In genomic region chr9:22002038-22002437, GRCh38 we compare ENCODE assay signal across 32 cellular contexts. TPM values are rescaled to one million over a fixed set of nuclear protein-coding genes. Genes with fewer than 3 reads are reported as not detected.
"Had no signal": no experiment of that assay in that cellular context is flagged by ENCODE, and none has a peak within 500 bp of the region (broad histone marks: within the 10 kb centered on the region; RNA-seq: fewer than 3 reads in every experiment).

No MANE protein-coding gene starts in this region.

- H3K4me3 Mint-ChIP-seq: activated CD4-positive, alpha-beta memory T cell treated with anti-CD3 and anti-CD28 coated beads for 36 hours; activated CD4-positive, alpha-beta T cell treated with anti-CD3 and anti-CD28 coated beads for 36 hours; activated CD4-positive, alpha-beta T cell treated with anti-CD3 and anti-CD28 coated beads, Interleukin-2, amount 10 ng/mL, durations not matched to agents 7 days and 5 days; activated naive CD4-positive, alpha-beta T cell treated with anti-CD3 and anti-CD28 coated beads, Interleukin-2, amount 10 ng/mL, durations not matched to agents 7 days and 5 days; activated naive CD8-positive, alpha-beta T cell; activated naive CD8-positive, alpha-beta T cell treated with anti-CD3 and anti-CD28 coated beads, Interleukin-2, amount 50 U/mL, for 24 hours; activated T-cell treated with anti-CD3 and anti-CD28 coated beads, Interleukin-2, amount 50 U/mL, for 4 hours; activated T-helper 1 cell treated with anti-CD3 and anti-CD28 coated beads, Interleukin-12 subunit alpha, Interleukin-12 subunit beta, Interleukin-2, Interleukin-4 antibody, amounts not matched to agents 30 ng/mL and 10 ng/mL and 1 ng/mL, durations not matched to agents 14 hours and 24 hours and 36 hours had no signal

- ATAC-seq: activated CD4-positive, alpha-beta T cell treated with anti-CD3 and anti-CD28 coated beads for 36 hours; activated naive CD8-positive, alpha-beta T cell treated with anti-CD3 and anti-CD28 coated beads, Interleukin-2, amount 50 U/mL, for 24 hours; Panc1 had no signal

- H3K4me3 ChIP-seq: SJCRH30, SK-N-MC had no signal

- H3K9me3 Mint-ChIP-seq: activated CD4-positive, alpha-beta memory T cell treated with anti-CD3 and anti-CD28 coated beads for 36 hours; activated CD4-positive, alpha-beta T cell treated with anti-CD3 and anti-CD28 coated beads, Interleukin-2, amount 10 ng/mL, durations not matched to agents 7 days and 5 days; activated naive CD4-positive, alpha-beta T cell treated with anti-CD3 and anti-CD28 coated beads, Interleukin-2, amount 10 ng/mL, durations not matched to agents 7 days and 5 days; activated naive CD8-positive, alpha-beta T cell treated with anti-CD3 and anti-CD28 coated beads, Interleukin-2, amount 50 U/mL, for 24 hours; activated T-cell treated with anti-CD3 and anti-CD28 coated beads, Interleukin-2, amount 50 U/mL, for 4 hours; activated T-helper 1 cell treated with anti-CD3 and anti-CD28 coated beads, Interleukin-12 subunit alpha, Interleukin-12 subunit beta, Interleukin-2, Interleukin-4 antibody, amounts not matched to agents 30 ng/mL and 10 ng/mL and 1 ng/mL, durations not matched to agents 14 hours and 24 hours and 36 hours had no signal

- DNase-seq: activated CD4-positive, alpha-beta memory T cell treated with anti-CD3 and anti-CD28 coated beads for 36 hours; activated CD4-positive, alpha-beta T cell treated with anti-CD3 and anti-CD28 coated beads for 36 hours; activated CD4-positive, alpha-beta T cell treated with anti-CD3 and anti-CD28 coated beads, Interleukin-2, amount 10 ng/mL, durations not matched to agents 7 days and 5 days; activated CD8-positive, alpha-beta memory T cell treated with anti-CD3 and anti-CD28 coated beads, Interleukin-2, amount 50 U/mL, for 4 hours; activated effector memory CD4-positive, alpha-beta T cell treated with Interleukin-2 at 50 U/mL for 16 hours; activated naive CD4-positive, alpha-beta T cell treated with anti-CD3 and anti-CD28 coated beads, Interleukin-2, amount 10 ng/mL, durations not matched to agents 7 days and 5 days; activated naive CD8-positive, alpha-beta T cell treated with anti-CD3 and anti-CD28 coated beads, Interleukin-2, amount 50 U/mL, for 24 hours; activated T-cell treated with anti-CD3 and anti-CD28 coated beads for 4 hours; activated T-cell treated with anti-CD3 and anti-CD28 coated beads, Interleukin-2, amount 50 U/mL, for 4 hours; anterior cingulate cortex; brain microvascular endothelial cell; central memory CD4-positive, alpha-beta T cell; Kasumi-1; KBM-7; MM.1S; MV-4-11; NCI-H1092; NCI-H1436 treated with DMSO at 0.1 percent for 48 hours; NCI-H187; NCI-H2029 treated with DMSO at 0.1 percent for 48 hours; NCI-H345; NCI-H524 treated with DMSO at 0.1 percent for 48 hours; NK-92 treated with Interleukin-12 subunit alpha and Interleukin-12 subunit beta, amount 100 ng/mL, for 24 hours; SHP77; SJCRH30; T1000; WERI-Rb-1 had no signal

- H3K36me3 ChIP-seq: SJCRH30, WERI-Rb-1 had no signal

- H3K27ac ChIP-seq: brain microvascular endothelial cell, SJCRH30, SK-N-MC, WERI-Rb-1 had no signal

- H3K27ac Mint-ChIP-seq: activated CD4-positive, alpha-beta memory T cell treated with anti-CD3 and anti-CD28 coated beads for 36 hours; activated CD4-positive, alpha-beta T cell treated with anti-CD3 and anti-CD28 coated beads for 36 hours; activated CD4-positive, alpha-beta T cell treated with anti-CD3 and anti-CD28 coated beads, Interleukin-2, amount 10 ng/mL, durations not matched to agents 7 days and 5 days; activated naive CD4-positive, alpha-beta T cell treated with anti-CD3 and anti-CD28 coated beads, Interleukin-2, amount 10 ng/mL, durations not matched to agents 7 days and 5 days; activated naive CD8-positive, alpha-beta T cell; activated naive CD8-positive, alpha-beta T cell treated with anti-CD3 and anti-CD28 coated beads, Interleukin-2, amount 50 U/mL, for 24 hours; activated T-helper 1 cell treated with anti-CD3 and anti-CD28 coated beads, Interleukin-12 subunit alpha, Interleukin-12 subunit beta, Interleukin-2, Interleukin-4 antibody, amounts not matched to agents 30 ng/mL and 10 ng/mL and 1 ng/mL, durations not matched to agents 14 hours and 24 hours and 36 hours had no signal

- H3K36me3 Mint-ChIP-seq: activated CD4-positive, alpha-beta memory T cell treated with anti-CD3 and anti-CD28 coated beads for 36 hours; activated naive CD8-positive, alpha-beta T cell had no signal

- H3K27me3 ChIP-seq: brain microvascular endothelial cell, SJCRH30 had no signal

- H3K9me3 ChIP-seq: SJCRH30 had no signal

RNA-seq across cellular contexts. Expression of gene CDKN2B, which starts 7.1 kb away (rescaled TPM):
- total RNA-seq: activated CD4-positive, alpha-beta T cell treated with anti-CD3 and anti-CD28 coated beads for 36 hours; NCI-H460 had no signal

RNA-seq across cellular contexts. Expression of gene CDKN2B-AS1, which starts 7.4 kb away (rescaled TPM):
- total RNA-seq: NCI-H460 had no signal

RNA-seq across cellular contexts. Expression of gene CDKN2A, which starts 7.8 kb away (rescaled TPM):
- total RNA-seq: NCI-H460 had no signal
